Comparison of ENCODE assay signal across 1 cellular context in the genomic region with DNA sequence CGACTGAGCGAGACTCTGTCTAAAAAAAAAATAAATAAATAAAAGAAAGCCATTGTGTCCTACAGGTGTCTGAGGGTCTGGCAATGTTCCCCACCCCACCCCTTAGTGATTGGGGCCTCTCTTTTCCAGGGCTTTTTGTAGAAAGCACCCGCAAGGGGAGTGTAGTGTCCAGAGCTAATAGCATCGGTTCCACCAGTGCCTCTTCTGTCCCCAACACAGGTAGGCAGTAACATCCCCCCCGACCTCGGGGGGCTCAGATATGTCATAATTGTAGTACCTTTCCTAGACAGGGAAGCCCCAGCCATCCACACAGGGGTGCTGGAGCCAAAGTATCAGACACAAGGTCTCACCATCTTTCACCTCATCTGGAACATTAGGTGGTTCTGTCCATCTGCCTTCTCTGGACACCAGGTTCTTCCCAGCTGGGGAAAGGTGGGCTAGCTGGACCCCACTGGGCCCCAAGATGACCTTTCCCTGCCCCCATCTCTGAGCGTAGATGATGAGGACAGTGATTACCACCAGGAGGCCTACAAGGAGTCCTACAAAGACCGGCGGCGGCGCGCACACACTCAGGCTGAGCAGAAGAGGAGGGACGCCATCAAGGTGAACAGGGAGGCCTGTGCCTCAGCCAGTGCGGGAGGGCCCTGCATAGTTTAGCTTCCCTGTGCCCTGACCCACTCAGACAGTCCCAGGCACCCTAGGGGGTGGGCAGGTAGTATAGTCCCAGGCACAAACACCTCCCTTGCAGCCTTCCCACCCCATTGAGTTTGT.
TF ChIP-seq lines count a peak whose summit lies in the region.

No MANE protein-coding gene starts in this region.

TF ChIP-seq in IMR-90, 13 proteins besides CTCF, POLR2A, EP300 and RAD21 (continued from another document):
- TF ChIP-seq, protein P1, sequence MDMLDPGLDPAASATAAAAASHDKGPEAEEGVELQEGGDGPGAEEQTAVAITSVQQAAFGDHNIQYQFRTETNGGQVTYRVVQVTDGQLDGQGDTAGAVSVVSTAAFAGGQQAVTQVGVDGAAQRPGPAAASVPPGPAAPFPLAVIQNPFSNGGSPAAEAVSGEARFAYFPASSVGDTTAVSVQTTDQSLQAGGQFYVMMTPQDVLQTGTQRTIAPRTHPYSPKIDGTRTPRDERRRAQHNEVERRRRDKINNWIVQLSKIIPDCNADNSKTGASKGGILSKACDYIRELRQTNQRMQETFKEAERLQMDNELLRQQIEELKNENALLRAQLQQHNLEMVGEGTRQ (IDR thresholded peaks at IDR 0.05; ENCODE audit: low read depth, low read length): no peak
- TF ChIP-seq MAZ (IDR thresholded peaks at IDR 0.05; ENCODE audit: borderline replicate concordance, low read depth, low read length): no peak
- TF ChIP-seq, protein P2, sequence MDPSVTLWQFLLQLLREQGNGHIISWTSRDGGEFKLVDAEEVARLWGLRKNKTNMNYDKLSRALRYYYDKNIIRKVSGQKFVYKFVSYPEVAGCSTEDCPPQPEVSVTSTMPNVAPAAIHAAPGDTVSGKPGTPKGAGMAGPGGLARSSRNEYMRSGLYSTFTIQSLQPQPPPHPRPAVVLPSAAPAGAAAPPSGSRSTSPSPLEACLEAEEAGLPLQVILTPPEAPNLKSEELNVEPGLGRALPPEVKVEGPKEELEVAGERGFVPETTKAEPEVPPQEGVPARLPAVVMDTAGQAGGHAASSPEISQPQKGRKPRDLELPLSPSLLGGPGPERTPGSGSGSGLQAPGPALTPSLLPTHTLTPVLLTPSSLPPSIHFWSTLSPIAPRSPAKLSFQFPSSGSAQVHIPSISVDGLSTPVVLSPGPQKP (IDR thresholded peaks at IDR 0.05; ENCODE audit: borderline replicate concordance, low read depth, low read length): no peak
